ENCODE assay signal across 18 cellular contexts in the genomic region with DNA sequence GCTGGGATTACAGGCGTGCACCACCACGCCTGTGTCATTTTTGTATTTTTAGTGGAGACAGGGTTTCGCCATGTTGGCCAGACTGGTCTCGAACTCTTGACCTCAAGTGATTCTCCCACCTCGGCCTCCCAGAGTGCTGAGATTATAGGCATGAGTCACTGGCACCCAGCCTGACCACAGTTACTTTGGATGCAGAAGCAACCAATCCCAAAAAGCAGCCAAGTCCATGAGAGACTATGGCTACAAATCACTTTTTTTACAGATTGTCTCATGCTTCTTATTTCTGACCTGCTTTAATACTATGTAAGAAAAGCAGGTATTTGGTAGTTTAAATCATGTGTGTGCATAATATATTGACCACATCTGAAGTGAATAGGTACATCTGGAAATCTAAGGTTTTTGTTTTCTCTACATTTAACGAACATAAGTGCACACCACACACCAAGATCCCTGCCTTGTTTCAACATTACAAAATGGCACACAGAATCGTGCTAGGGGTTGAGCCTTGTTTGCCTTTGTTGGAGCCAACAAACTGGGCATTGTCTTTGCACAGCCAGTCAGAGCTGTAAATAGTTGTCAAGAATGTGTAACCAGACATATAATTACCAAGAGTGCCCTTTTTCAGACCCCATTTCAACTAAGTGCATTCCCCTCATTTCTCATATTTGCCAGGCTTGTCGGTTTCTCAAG. TPM values are rescaled to one million over a fixed set of nuclear protein-coding genes. Genes with fewer than 3 reads are reported as not detected.
DNase-seq lines count a peak whose midpoint lies in the region; ATAC-seq and TF ChIP-seq lines count a peak whose summit lies in the region.
"Had no signal": no experiment of that assay in that cellular context is flagged by ENCODE, and none has a peak within 500 bp of the region (broad histone marks: within the 10 kb centered on the region; RNA-seq: fewer than 3 reads in every experiment).

No MANE protein-coding gene starts in this region.

- POLR2A ChIA-PET in HCT116 (lab: Charles Lee), result no interaction called here

- H3K9ac ChIP-seq in HCT116 (ENCODE audit: low read length), result no peak overlapping the region

- no peaks in the 10 kb centered on the region for H3K79me2 ChIP-seq in HCT116 (ENCODE audit: insufficient read depth, low read length)

- H3K4me3 ChIP-seq in AG09309 (ENCODE audit: control insufficient read depth, low read depth, low read length), result no peak overlapping the region
- no peak overlapping the region for H3K4me3 ChIP-seq in HCT116 (replicated peaks in 1 of 2; ENCODE audit: low read depth in 1 of 2, low read length in 2 of 2)
- no peak overlapping the region for H3K4me3 ChIP-seq in left lung
- H3K4me3 ChIP-seq: gastroesophageal sphincter, prostate gland had no signal

- H3K36me3 ChIP-seq in HCT116 (ENCODE audit: control insufficient read depth in 1 of 2, insufficient read depth in 2 of 2, low read length in 2 of 2) (no peaks in the 10 kb centered on the region), left lung (no peaks in the 10 kb centered on the region)
- H3K36me3 ChIP-seq: gastroesophageal sphincter, prostate gland had no signal

- peak overlapping the region; percentile 19; the same call in 1 of the 2 replicates for H3K4me2 ChIP-seq in HCT116 (ENCODE audit: low read length)

- no peak for TF ChIP-seq POLR2A in HCT116 (IDR thresholded peaks at IDR 0.05; ENCODE audit: borderline replicate concordance, extremely low read depth, insufficient read depth, insufficient read length)

- H4K20me1 ChIP-seq in HCT116 (ENCODE audit: insufficient read depth), result no peaks in the 10 kb centered on the region

- RAD21 ChIA-PET in HCT116 (lab: Charles Lee; ENCODE audit: low non-redundant PET in 1 of 2, low total read pairs in 2 of 2, uncharacterized antibody in 2 of 2, unreplicated experiment in 2 of 2), result no interaction called here

- intact Hi-C loops in HCT116 (cut with micrococcal nuclease) (loop anchor here (5.0 kb wide), 1 partner anchor 168 kb away; no protein-coding TSS in a partner anchor), left lung (cut with DNase I) (no loop called here)

- no peak for TF ChIP-seq RAD21 in HCT116 (IDR thresholded peaks at IDR 0.05; ENCODE audit: low read depth)

- TF ChIP-seq CTCF in AG09309 (IDR thresholded peaks at IDR 0.05; ENCODE audit: control insufficient read depth, insufficient read depth, low read depth, low read length, missing control alignments), result no peak
- no peak for TF ChIP-seq CTCF in HCT116 (IDR thresholded peaks at IDR 0.05 in 2 of 3, conservative IDR thresholded peaks at IDR 0.05 in 1 of 3; ENCODE audit: borderline replicate concordance in 1 of 3, insufficient read depth in 1 of 3, low read depth in 2 of 3, low read length in 2 of 3)
- no peak for TF ChIP-seq CTCF in left lung (IDR thresholded peaks at IDR 0.05)

- H3K4me1 ChIP-seq in HCT116 (ENCODE audit: control insufficient read depth in 1 of 2, insufficient read depth in 2 of 2, low read length in 2 of 2) (peaks cover 0 to 6% of the 10 kb centered on the region in 2 experiments; a peak in 2 of 4 replicates), left lung (no peaks in the 10 kb centered on the region)
- H3K4me1 ChIP-seq: gastroesophageal sphincter, prostate gland had no signal

- peak; percentile 68 for DNase-seq in AG09309 (ENCODE audit: low read depth)
- no peak for DNase-seq in HCT116 (ENCODE audit: low read depth, low spot score)
- peak; percentile 88 for DNase-seq in astrocyte of the hippocampus (ENCODE audit: low read depth, low spot score)
- DNase-seq in left lung, result peak in 1 of 2 donors; percentile 54
- no peak for DNase-seq in NCI-H510A treated with DMSO at 0.1 percent for 48 hours (lab: John Stamatoyannopoulos, UW)
- DNase-seq in activated CD4-positive, CD25-positive, alpha-beta regulatory T cell (lab: John Stamatoyannopoulos, UW), result no peak
- DNase-seq: activated CD4-positive, alpha-beta T cell treated with anti-CD3 and anti-CD28 coated beads, Interleukin-2, amount 10 ng/mL, durations not matched to agents 24 days and 14 days; activated T-cell treated with anti-CD3 and anti-CD28 coated beads, Interleukin-2, amount 50 U/mL, for 4 hours; C1 segment of cervical spinal cord; DND-41; NCI-H1048; NCI-H345; stimulated activated CD4-positive, alpha-beta T cell treated with anti-CD3 and anti-CD28 coated beads, Interleukin-2, amount 100 ng/mL, for 48 hours; T-helper 1 cell had no signal

- H3K9me2 ChIP-seq in HCT116 (ENCODE audit: insufficient read depth), result no peaks in the 10 kb centered on the region

- no peak overlapping the region for H2AFZ ChIP-seq in HCT116 (ENCODE audit: low read depth, low read length, poor library complexity, severe bottlenecking)

- H3K27me3 ChIP-seq in HCT116 (ENCODE audit: insufficient read depth, low read length) (no peaks in the 10 kb centered on the region), left lung (no peaks in the 10 kb centered on the region)
- H3K27me3 ChIP-seq: gastroesophageal sphincter had no signal

- no TSS peak for BruUV-seq in HCT116 (replicated peaks; lab: Mats Ljungman, UMichigan)

- H3K27ac ChIP-seq in HCT116 (ENCODE audit: low read depth, low read length) (no peak overlapping the region), left lung (no peak overlapping the region)
- H3K27ac ChIP-seq: gastroesophageal sphincter, prostate gland had no signal

- ATAC-seq in HCT116 (no peak), left lung (peak; percentile 27), HG03565 (IDR thresholded peaks at IDR 0.05; ENCODE audit: unreplicated experiment) (no peak), GM21529 (IDR thresholded peaks at IDR 0.05; ENCODE audit: unreplicated experiment) (no peak)
- ATAC-seq: activated T-cell treated with anti-CD3 and anti-CD28 coated beads, Interleukin-2, amount 50 U/mL, for 4 hours; gastroesophageal sphincter had no signal

- H3K9me3 ChIP-seq in HCT116 (ENCODE audit: control insufficient read depth in 1 of 2, insufficient read depth in 1 of 2, low read depth in 1 of 2, low read length in 2 of 2), result no peaks in the 10 kb centered on the region
- no peaks in the 10 kb centered on the region for H3K9me3 ChIP-seq in left lung
- H3K9me3 ChIP-seq: gastroesophageal sphincter, prostate gland had no signal

- CTCF ChIA-PET in HCT116 (lab: Charles Lee), result no interaction called here

TF ChIP-seq in HCT116, 20 proteins besides CTCF, POLR2A, EP300 and RAD21 (continues in another document):
- TF ChIP-seq FOSL1 (IDR thresholded peaks at IDR 0.05; ENCODE audit: low read depth), result no peak
- no peak for TF ChIP-seq ZNF274 (IDR thresholded peaks at IDR 0.05; ENCODE audit: low read depth, low read length)
- TF ChIP-seq ZFX (IDR thresholded peaks at IDR 0.05), result no peak
- no peak for TF ChIP-seq YY1 (IDR thresholded peaks at IDR 0.05; ENCODE audit: extremely low read depth, insufficient replicate concordance, low read depth, low read length)
- TF ChIP-seq CBX3 (IDR thresholded peaks at IDR 0.05; ENCODE audit: low read depth), result no peak
- no peak for TF ChIP-seq EZH2phosphoT487 (IDR thresholded peaks at IDR 0.05; ENCODE audit: borderline replicate concordance)
- no peak for TF ChIP-seq SRF (IDR thresholded peaks at IDR 0.05; ENCODE audit: low read depth)
- TF ChIP-seq EGR1 (IDR thresholded peaks at IDR 0.05; ENCODE audit: low read depth), result no peak
- TF ChIP-seq SIN3A (IDR thresholded peaks at IDR 0.05; ENCODE audit: low read depth), result no peak
- TF ChIP-seq, protein P1, sequence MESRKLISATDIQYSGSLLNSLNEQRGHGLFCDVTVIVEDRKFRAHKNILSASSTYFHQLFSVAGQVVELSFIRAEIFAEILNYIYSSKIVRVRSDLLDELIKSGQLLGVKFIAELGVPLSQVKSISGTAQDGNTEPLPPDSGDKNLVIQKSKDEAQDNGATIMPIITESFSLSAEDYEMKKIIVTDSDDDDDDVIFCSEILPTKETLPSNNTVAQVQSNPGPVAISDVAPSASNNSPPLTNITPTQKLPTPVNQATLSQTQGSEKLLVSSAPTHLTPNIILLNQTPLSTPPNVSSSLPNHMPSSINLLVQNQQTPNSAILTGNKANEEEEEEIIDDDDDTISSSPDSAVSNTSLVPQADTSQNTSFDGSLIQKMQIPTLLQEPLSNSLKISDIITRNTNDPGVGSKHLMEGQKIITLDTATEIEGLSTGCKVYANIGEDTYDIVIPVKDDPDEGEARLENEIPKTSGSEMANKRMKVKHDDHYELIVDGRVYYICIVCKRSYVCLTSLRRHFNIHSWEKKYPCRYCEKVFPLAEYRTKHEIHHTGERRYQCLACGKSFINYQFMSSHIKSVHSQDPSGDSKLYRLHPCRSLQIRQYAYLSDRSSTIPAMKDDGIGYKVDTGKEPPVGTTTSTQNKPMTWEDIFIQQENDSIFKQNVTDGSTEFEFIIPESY (IDR thresholded peaks at IDR 0.05; ENCODE audit: extremely low read depth, insufficient replicate concordance, low read length), result no peak
- no peak for TF ChIP-seq SP1 (IDR thresholded peaks at IDR 0.05; ENCODE audit: low read depth)
- TF ChIP-seq REST (IDR thresholded peaks at IDR 0.05; ENCODE audit: low read depth), result no peak
- TF ChIP-seq ELF1 (IDR thresholded peaks at IDR 0.05; ENCODE audit: borderline replicate concordance, low read depth), result no peak
- no peak for TF ChIP-seq EZH2 (IDR thresholded peaks at IDR 0.05)

RNA-seq across cellular contexts. Expression of gene MAP4K4, which starts 18.3 kb away (rescaled TPM):
- total RNA-seq in HCT116 (2021; ENCODE audit: unreplicated experiment) (62.3 TPM), left lung (10 to 100 TPM; 80.2 to 83.4 TPM)
- polyA plus RNA-seq in HCT116 (2012), result 36.3 and 44.3 TPM in 2 replicates

Comparison
In these comparisons a context has a peak if more than half of its experiments do, and no peak if none do; other contexts are left out.
1. DNase-seq: peak in AG09309 (single experiment) and astrocyte of the hippocampus (single experiment); none in HCT116 (single experiment), NCI-H510A treated with DMSO at 0.1 percent for 48 hours (single experiment) and activated CD4-positive, CD25-positive, alpha-beta regulatory T cell (0 of 4).